In the genomic region with DNA sequence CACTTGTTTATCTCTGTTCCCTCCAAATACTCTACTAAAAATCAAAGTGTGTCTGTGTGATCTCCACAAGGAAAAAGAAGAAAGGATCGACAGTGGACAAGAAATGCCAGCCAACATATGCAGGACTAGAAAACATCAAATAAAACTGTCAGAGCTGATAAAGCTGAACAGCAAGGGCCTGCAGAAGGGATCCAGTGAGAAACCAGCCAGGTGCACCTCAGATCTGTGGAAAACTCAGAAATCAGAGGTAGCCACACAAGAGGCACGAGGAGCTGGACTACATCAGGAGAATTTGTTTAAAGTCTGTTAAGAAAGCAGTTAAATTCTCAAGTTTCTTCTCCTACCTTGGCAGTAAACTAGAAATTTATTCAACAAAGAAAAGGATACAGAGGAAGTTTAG, we compare ENCODE assay signal across 9 cellular contexts.
"Had no signal": no experiment of that assay in that cellular context is flagged by ENCODE, and none has a peak within 500 bp of the region (broad histone marks: within the 10 kb centered on the region; RNA-seq: fewer than 3 reads in every experiment).

No MANE protein-coding gene starts in this region.

- H3K4me1 Mint-ChIP-seq: IgD-negative memory B cell had no signal

- H3K9me3 Mint-ChIP-seq: HFFc6 had no signal

- H3K4me1 ChIP-seq: HAP-1 had no signal

- H3K36me3 ChIP-seq: HAP-1 had no signal

- H3K4me3 Mint-ChIP-seq: HFFc6, IgD-negative memory B cell had no signal

- H3K27ac Mint-ChIP-seq: HFFc6, IgD-negative memory B cell had no signal

- ATAC-seq: HCT116, HepG2 had no signal

- H3K27ac ChIP-seq: HL-60 had no signal

- DNase-seq: GOT3, H7, HFFc6, KBM-7 had no signal

- H3K36me3 Mint-ChIP-seq: IgD-negative memory B cell had no signal

- H3K9me3 ChIP-seq: HAP-1 had no signal

- H3K4me3 ChIP-seq: HAP-1 had no signal
